In genomic region chr15:74375303-74375693, GRCh38 we compare ENCODE assay signal across 8 cellular contexts. TPM values are rescaled to one million over a fixed set of nuclear protein-coding genes. Genes with fewer than 3 reads are reported as not detected.
DNase-seq lines count a peak whose midpoint lies in the region; ATAC-seq, FAIRE-seq and TF ChIP-seq lines count a peak whose summit lies in the region.

No MANE protein-coding gene starts in this region.

- no peaks in the 10 kb centered on the region for H3K9me3 ChIP-seq in osteoblast (ENCODE audit: low read depth, low read length)

- DNase-seq in NAMALWA (ENCODE audit: low spot score) (peak; percentile 93), SK-MEL-5 (ENCODE audit: low read depth, low spot score) (peak; percentile 88), frontal cortex (ENCODE audit: low spot score in 2 of 2) (peak; percentile 68 to 78), osteoblast (ENCODE audit: insufficient read length, low spot score, missing footprints) (peak; percentile 88), type B pancreatic cell (ENCODE audit: extremely low spot score, unreplicated experiment) (no peak)
- DNase-seq in activated effector memory CD4-positive, alpha-beta T cell treated with Interleukin-2 at 50 U/mL for 16 hours: peak; percentile 69

- H3K27me3 Mint-ChIP-seq in type B pancreatic cell: peaks cover 6% of the 10 kb centered on the region

- peak; percentile 80 for TF ChIP-seq CTCF in GM12801 (IDR thresholded peaks at IDR 0.05; ENCODE audit: extremely low read depth, insufficient read length)
- peak; percentile 94 for TF ChIP-seq CTCF in osteoblast (IDR thresholded peaks at IDR 0.05; ENCODE audit: extremely low read depth, low read depth, low read length)
- TF ChIP-seq CTCF in type B pancreatic cell (conservative IDR thresholded peaks at IDR 0.05): peak; percentile 93

- no peak overlapping the region for H3K4me3 ChIP-seq in osteoblast (ENCODE audit: insufficient read depth, low read length)

- FAIRE-seq in frontal cortex (lab: Jason Lieb, UNC): no peak

- H3K79me2 ChIP-seq in osteoblast (ENCODE audit: insufficient read depth, low read length): no peaks in the 10 kb centered on the region

- H3K27ac ChIP-seq in osteoblast (ENCODE audit: low read depth, low read length): no peak overlapping the region

- no peaks in the 10 kb centered on the region for H3K9me3 Mint-ChIP-seq in type B pancreatic cell

- H3K4me2 ChIP-seq in osteoblast (ENCODE audit: insufficient read depth, low read length): peak overlapping the region; percentile 95

- H2AFZ ChIP-seq in osteoblast (ENCODE audit: low read length): peak overlapping the region; percentile 13

- H3K27me3 ChIP-seq in osteoblast (ENCODE audit: insufficient read depth, low read length): no peaks in the 10 kb centered on the region

- peak overlapping the region; percentile 60 for H3K27ac Mint-ChIP-seq in type B pancreatic cell

- H3K4me1 ChIP-seq in osteoblast (ENCODE audit: insufficient read depth, low read length): peaks cover 19% of the 10 kb centered on the region

- no peak for ATAC-seq in GM21423 (IDR thresholded peaks at IDR 0.05; ENCODE audit: unreplicated experiment)

- peak overlapping the region; percentile 87 for H3K4me3 Mint-ChIP-seq in type B pancreatic cell

- H3K4me1 Mint-ChIP-seq in type B pancreatic cell (ENCODE audit: unreplicated experiment): peaks cover 9% of the 10 kb centered on the region

- no peaks in the 10 kb centered on the region for H4K20me1 ChIP-seq in osteoblast (ENCODE audit: insufficient read depth, low read length)

- no peaks in the 10 kb centered on the region for H3K36me3 Mint-ChIP-seq in type B pancreatic cell

- H3K36me3 ChIP-seq in osteoblast (ENCODE audit: insufficient read depth, low read length): no peaks in the 10 kb centered on the region

- in situ Hi-C loops in SK-MEL-5 (cut with HindIII; ENCODE audit: low pct_unique_long_range_greater_than_20kb, low sequenced_read_pairs): no loop called here

RNA-seq across cellular contexts. Expression of gene CYP11A1, which starts 7.9 kb away (rescaled TPM):
- total RNA-seq in SK-MEL-5 (2014; rRNA removed; shearing (Covaris generic)): not detected in 2 replicates
- 0.46 and 1.6 TPM in 2 replicates for polyA plus RNA-seq in SK-MEL-5 (2015; cell fraction: cytosol; rRNA removed)
- not detected in 2 replicates for polyA plus RNA-seq in SK-MEL-5 (2015; cell fraction: nucleus; rRNA removed)
- total RNA-seq in frontal cortex (not detected), osteoblast (1.4 and 2.1 TPM in 2 replicates), type B pancreatic cell (ENCODE audit: low replicate concordance) (0.80 and 1.0 TPM in 2 replicates)

RNA-seq across cellular contexts. Expression of gene SEMA7A, which starts 58.5 kb away (rescaled TPM):
- 15.5 and 20.9 TPM in 2 replicates for total RNA-seq in SK-MEL-5 (2014; rRNA removed; shearing (Covaris generic))
- 20.4 and 29.7 TPM in 2 replicates for polyA plus RNA-seq in SK-MEL-5 (2015; cell fraction: cytosol; rRNA removed)
- polyA plus RNA-seq in SK-MEL-5 (2015; cell fraction: nucleus; rRNA removed): 13.8 and 24.2 TPM in 2 replicates
- 21.6 TPM for total RNA-seq in frontal cortex
- total RNA-seq in osteoblast: 30.4 and 36.2 TPM in 2 replicates
- 6.3 and 11.2 TPM in 2 replicates for total RNA-seq in type B pancreatic cell (ENCODE audit: low replicate concordance)
